ENCODE assay signal across 8 cellular contexts in the genomic region with DNA sequence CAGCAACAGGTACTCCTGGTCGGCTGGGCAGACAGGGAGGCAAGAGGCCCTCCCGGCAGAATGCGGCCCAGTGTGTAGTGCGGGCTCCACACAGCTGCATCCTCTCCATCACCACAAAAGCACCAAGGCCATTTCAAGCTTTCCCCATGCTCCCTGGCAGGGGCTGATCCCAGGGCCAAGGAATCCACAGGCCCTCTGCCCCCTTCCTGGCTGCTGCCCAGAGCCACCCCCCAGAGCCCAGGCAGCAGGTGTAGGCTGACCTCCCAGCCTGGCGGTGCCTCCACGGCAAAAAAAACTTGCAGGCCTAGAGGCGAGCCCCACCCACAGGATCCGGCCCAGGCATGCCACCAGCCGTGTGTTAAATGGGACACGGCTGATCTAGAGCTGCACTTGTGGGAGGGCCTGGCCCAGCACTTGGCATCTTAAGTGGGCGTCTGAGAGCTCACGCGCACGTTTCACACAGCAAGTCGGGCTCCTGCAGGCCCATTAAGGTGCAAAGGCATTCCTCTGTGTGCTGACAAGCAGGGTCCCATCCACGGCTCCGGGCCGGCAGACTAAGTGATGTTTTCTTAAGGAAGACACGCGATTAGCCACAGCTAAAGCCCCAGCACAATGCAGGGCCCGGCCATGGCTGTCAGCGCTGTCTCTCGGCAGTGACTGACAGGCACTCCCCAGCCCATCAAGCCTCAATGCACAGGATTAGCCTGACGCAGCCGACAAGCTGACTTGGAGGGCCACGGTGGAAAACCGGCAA. TPM values are rescaled to one million over a fixed set of nuclear protein-coding genes. Genes with fewer than 3 reads are reported as not detected.
A peak's percentile ranks its signal among the peaks of the same experiment; 100 is the strongest.
DNase-seq lines count a peak whose midpoint lies in the region; ATAC-seq and TF ChIP-seq lines count a peak whose summit lies in the region.

No MANE protein-coding gene starts in this region.

- no peak overlapping the region for H3K27ac Mint-ChIP-seq in activated CD4-positive, alpha-beta memory T cell treated with anti-CD3 and anti-CD28 coated beads, Interleukin-2, amount 10 ng/mL, durations not matched to agents 7 days and 5 days

- no peak for TF ChIP-seq CTCF in SK-N-SH (IDR thresholded peaks at IDR 0.05)

- no peaks in the 10 kb centered on the region for H3K9me2 ChIP-seq in SK-N-SH

- H3K9me3 ChIP-seq in SK-N-SH: no peaks in the 10 kb centered on the region

- CTCF ChIA-PET in SK-N-SH (lab: Yijun Ruan, JAX): interaction anchor here (1.3 to 6.1 kb wide), 4 partner anchors 36 to 143 kb away, joined by 3 to 64 read pairs (median 5); no protein-coding TSS in a partner anchor
- CTCF ChIA-PET in activated CD4-positive, alpha-beta memory T cell treated with anti-CD3 and anti-CD28 coated beads, Interleukin-2, amount 10 ng/mL, durations not matched to agents 7 days and 5 days (lab: Charles Lee): interaction anchor here (1.2 kb wide), 1 partner anchor 36 kb away, joined by 3 read pairs; no protein-coding TSS in a partner anchor

- intact Hi-C loops in Right ventricle myocardium superior (cut with DNase I): no loop called here

- H3K4me1 Mint-ChIP-seq in activated CD4-positive, alpha-beta memory T cell treated with anti-CD3 and anti-CD28 coated beads, Interleukin-2, amount 10 ng/mL, durations not matched to agents 7 days and 5 days: peaks cover 10% of the 10 kb centered on the region

- H3K27me3 Mint-ChIP-seq in activated CD4-positive, alpha-beta memory T cell treated with anti-CD3 and anti-CD28 coated beads, Interleukin-2, amount 10 ng/mL, durations not matched to agents 7 days and 5 days: no peaks in the 10 kb centered on the region

- peaks cover 12 to 24% of the 10 kb centered on the region in 2 experiments; a peak in 3 of 4 replicates for H3K4me1 ChIP-seq in SK-N-SH (ENCODE audit: control insufficient read depth in 1 of 2, insufficient read depth in 2 of 2, low read depth in 1 of 2, low read length in 1 of 2)

- no peaks in the 10 kb centered on the region for H3K36me3 Mint-ChIP-seq in activated CD4-positive, alpha-beta memory T cell treated with anti-CD3 and anti-CD28 coated beads, Interleukin-2, amount 10 ng/mL, durations not matched to agents 7 days and 5 days (ENCODE audit: low read depth)

- no peaks in the 10 kb centered on the region for H3K9me3 Mint-ChIP-seq in activated CD4-positive, alpha-beta memory T cell treated with anti-CD3 and anti-CD28 coated beads, Interleukin-2, amount 10 ng/mL, durations not matched to agents 7 days and 5 days

- H4K20me1 ChIP-seq in SK-N-SH (ENCODE audit: insufficient read depth): no peaks in the 10 kb centered on the region

- TF ChIP-seq EP300 in SK-N-SH (IDR thresholded peaks at IDR 0.05; ENCODE audit: borderline replicate concordance in 1 of 2, low read depth in 1 of 2, low read length in 1 of 2): no peak

- H3K4me3 ChIP-seq in SK-N-SH (ENCODE audit: low read depth in 2 of 2, low read length in 1 of 2): no peak overlapping the region

- no peak overlapping the region for H3K4me3 Mint-ChIP-seq in activated CD4-positive, alpha-beta memory T cell treated with anti-CD3 and anti-CD28 coated beads, Interleukin-2, amount 10 ng/mL, durations not matched to agents 7 days and 5 days

- POLR2A ChIA-PET in SK-N-SH (lab: Yijun Ruan, JAX): no interaction called here
- POLR2A ChIA-PET in activated CD4-positive, alpha-beta memory T cell treated with anti-CD3 and anti-CD28 coated beads, Interleukin-2, amount 10 ng/mL, durations not matched to agents 7 days and 5 days (lab: Charles Lee): interaction anchor here (1.3 to 1.6 kb wide), 3 partner anchors 18 to 243 kb away, joined by 3 to 8 read pairs (median 6); partner anchors contain the start of genes GNB1L, RTL10 and TRMT2A

- H3K36me3 ChIP-seq in SK-N-SH (replicated peaks in 1 of 2; ENCODE audit: control insufficient read depth in 1 of 2, insufficient read depth in 2 of 2, low read length in 1 of 2): no peaks in the 10 kb centered on the region

- H3K9ac ChIP-seq in SK-N-SH: no peak overlapping the region

- H3K4me2 ChIP-seq in SK-N-SH: no peak overlapping the region

- no peak overlapping the region; a peak in 1 of 4 replicates for H3K27ac ChIP-seq in SK-N-SH (ENCODE audit: low read depth in 2 of 2, low read length in 1 of 2)

- 90% methylated on average over 8 of the region's 27 CpGs for WGBS in SK-N-SH (ENCODE audit: low lambda C conversion rate)

- no peak overlapping the region for H2AFZ ChIP-seq in SK-N-SH (ENCODE audit: low read depth)

- no peak for TF ChIP-seq RAD21 in SK-N-SH (IDR thresholded peaks at IDR 0.05; ENCODE audit: low read length)

- H3K27me3 ChIP-seq in SK-N-SH (ENCODE audit: insufficient read depth): no peaks in the 10 kb centered on the region

- ATAC-seq in SK-N-SH treated with all-trans-retinoic acid at 6 μM for 48 hours (no peak; the same call in 2 of the 3 replicates), Right ventricle myocardium superior (ENCODE audit: poor library complexity) (peak; percentile 62)

- H3F3A ChIP-seq in SK-N-SH (replicated peaks; ENCODE audit: insufficient read depth): no peaks in the 10 kb centered on the region

- DNase-seq in SK-N-SH (peak; percentile 31), Right ventricle myocardium superior (peak; percentile 55), foreskin melanocyte (no peak), ureter (ENCODE audit: low spot score) (no peak), COLO829 (ENCODE audit: low spot score) (no peak)
- DNase-seq in activated CD4-positive, alpha-beta memory T cell treated with anti-CD3 and anti-CD28 coated beads, Interleukin-2, amount 10 ng/mL, durations not matched to agents 7 days and 5 days: peak; percentile 43
- DNase-seq in stimulated activated naive CD4-positive, alpha-beta T cell treated with Interleukin-2 at 50 U/mL for 16 hours (lab: John Stamatoyannopoulos, UW): peak; percentile 19

- H3K79me2 ChIP-seq in SK-N-SH (ENCODE audit: insufficient read depth): peaks cover 15% of the 10 kb centered on the region; the same call in 1 of the 2 replicates

TF ChIP-seq in SK-N-SH, 30 proteins besides CTCF, POLR2A, EP300 and RAD21:
- TF ChIP-seq NFIC (IDR thresholded peaks at IDR 0.05; ENCODE audit: borderline replicate concordance) (no peak), YY1 (IDR thresholded peaks at IDR 0.05; ENCODE audit: low read depth) (no peak), NRF1 (IDR thresholded peaks at IDR 0.05; ENCODE audit: low read depth, low read length) (no peak)
TF ChIP-seq in SK-N-SH: peak in this region for 0.

TF ChIP-seq in SK-N-SH treated with all-trans-retinoic acid at 6 μM for 48 hours, 23 proteins besides CTCF, POLR2A, EP300 and RAD21:
- TF ChIP-seq ZFP30 (CRISPR knock-in tag; IDR thresholded peaks at IDR 0.05): no peak

RNA-seq across cellular contexts. Expression of gene GNB1L, which starts 19.8 kb away (rescaled TPM):
- 3.2 and 5.9 TPM in 2 replicates for polyA plus RNA-seq in SK-N-SH (2012; rRNA removed)
- 2.0 and 4.8 TPM in 2 replicates for polyA plus RNA-seq in SK-N-SH (2012; cell fraction: cytosol; rRNA removed)
- 7.7 and 10.0 TPM in 2 replicates for polyA plus RNA-seq in SK-N-SH (2012; cell fraction: nucleus; rRNA removed)
- 1 to 10 TPM; 7.4 to 8.7 TPM for total RNA-seq in activated CD4-positive, alpha-beta memory T cell treated with anti-CD3 and anti-CD28 coated beads, Interleukin-2, amount 10 ng/mL, durations not matched to agents 7 days and 5 days
- total RNA-seq in Right ventricle myocardium superior: 2.5 TPM
- total RNA-seq in ureter: 6.0 TPM

RNA-seq across cellular contexts. Expression of gene RTL10, which starts 19.8 kb away (rescaled TPM):
- 7.8 and 8.0 TPM in 2 replicates for polyA plus RNA-seq in SK-N-SH (2012; rRNA removed)
- 3.0 and 4.0 TPM in 2 replicates for polyA plus RNA-seq in SK-N-SH (2012; cell fraction: cytosol; rRNA removed)
- polyA plus RNA-seq in SK-N-SH (2012; cell fraction: nucleus; rRNA removed): 23.0 and 24.3 TPM in 2 replicates
- 10 to 100 TPM; 13.3 to 13.5 TPM for total RNA-seq in activated CD4-positive, alpha-beta memory T cell treated with anti-CD3 and anti-CD28 coated beads, Interleukin-2, amount 10 ng/mL, durations not matched to agents 7 days and 5 days
- total RNA-seq in Right ventricle myocardium superior: 6.2 TPM
- 28.6 TPM for total RNA-seq in ureter

Comparison
In these comparisons a context has a peak if more than half of its experiments do, and no peak if none do; other contexts are left out.
1. DNase-seq: peak in SK-N-SH (single experiment), activated CD4-positive, alpha-beta memory T cell treated with anti-CD3 and anti-CD28 coated beads, Interleukin-2, amount 10 ng/mL, durations not matched to agents 7 days and 5 days (single experiment), Right ventricle myocardium superior (single experiment) and stimulated activated naive CD4-positive, alpha-beta T cell treated with Interleukin-2 at 50 U/mL for 16 hours (single experiment); none in foreskin melanocyte (single experiment), ureter (single experiment) and COLO829 (single experiment).